Comparison of ENCODE assay signal across 16 cellular contexts in the genomic region with DNA sequence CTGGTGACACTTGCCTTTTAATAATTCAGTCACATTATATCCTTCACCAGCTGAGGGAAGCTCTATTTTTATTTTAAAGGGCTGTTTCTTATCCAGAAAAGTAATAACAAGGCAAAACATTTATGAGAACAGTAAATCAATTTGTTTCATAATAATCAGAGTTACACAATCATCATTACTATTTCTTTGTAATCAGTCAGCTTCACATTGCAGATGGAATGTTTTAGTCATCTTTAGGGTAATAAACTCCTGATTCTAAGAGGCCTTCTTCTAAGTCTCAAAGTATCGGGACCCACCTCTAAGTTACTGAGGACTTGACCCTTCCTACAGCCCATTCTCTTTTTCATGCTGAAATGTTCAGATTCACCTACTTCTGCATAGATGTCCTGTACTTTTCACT.
DNase-seq lines count a peak whose midpoint lies in the region; ATAC-seq, FAIRE-seq and TF ChIP-seq lines count a peak whose summit lies in the region.
"Had no signal": no experiment of that assay in that cellular context is flagged by ENCODE, and none has a peak within 500 bp of the region (broad histone marks: within the 10 kb centered on the region; RNA-seq: fewer than 3 reads in every experiment).

No MANE protein-coding gene starts in this region.

- H3K4me3 Mint-ChIP-seq in HFFc6 = no peak overlapping the region
- H3K4me3 Mint-ChIP-seq: activated CD8-positive, alpha-beta T cell treated with anti-CD3 and anti-CD28 coated beads, Interleukin-2, amount 10 ng/mL, durations not matched to agents 7 days and 5 days had no signal

- DNase-seq in A549 (ENCODE audit: low read depth in 1 of 2, low spot score in 1 of 2) (no peak), HFFc6 (peak; percentile 37), esophagus muscularis mucosa (ENCODE audit: extremely low spot score) (no peak), sciatic nerve (ENCODE audit: low spot score) (no peak), foreskin melanocyte (no peak), RCC 7860 (ENCODE audit: low spot score) (no peak), amniotic stem cell (lab: John Stamatoyannopoulos, UW) (no peak), G401 (ENCODE audit: low spot score) (no peak)
- DNase-seq: activated CD8-positive, alpha-beta T cell treated with anti-CD3 and anti-CD28 coated beads, Interleukin-2, amount 10 ng/mL, durations not matched to agents 7 days and 5 days; Caco-2; effector CD4-positive, alpha-beta T cell; MG63; NCI-H187 treated with DMSO at 0.1 percent for 48 hours; NCI-H526 treated with DMSO at 0.1 percent for 48 hours; stimulated activated CD4-positive, alpha-beta T cell treated with anti-CD3 and anti-CD28 coated beads, Interleukin-15, amount 100 ng/mL, for 24 hours had no signal

- peak; percentile 88 for FAIRE-seq in A549 (lab: Jason Lieb, UNC)
- FAIRE-seq in RCC 7860 (lab: Jason Lieb, UNC) = no peak

- H3K27me3 ChIP-seq in esophagus muscularis mucosa = no peaks in the 10 kb centered on the region
- H3K27me3 ChIP-seq: MG63 had no signal

- peak overlapping the region; percentile 74 for H3K27ac Mint-ChIP-seq in HFFc6
- H3K27ac Mint-ChIP-seq: activated CD8-positive, alpha-beta T cell treated with anti-CD3 and anti-CD28 coated beads, Interleukin-2, amount 10 ng/mL, durations not matched to agents 7 days and 5 days had no signal

- intact Hi-C loops in esophagus muscularis mucosa (cut with DNase I) (no loop called here), sciatic nerve (cut with DNase I) (no loop called here)

- peaks cover 17% of the 10 kb centered on the region for H3K36me3 Mint-ChIP-seq in HFFc6 (ENCODE audit: low read depth)

- in situ Hi-C loops in G401 (cut with HindIII; ENCODE audit: low sequenced_read_pairs) = no loop called here

- H3K9me3 ChIP-seq in A549 (peaks cover 15% of the 10 kb centered on the region; the same call in 2 of the 3 replicates), esophagus muscularis mucosa (peaks cover 0 to 4% (median 0%) of the 10 kb centered on the region in 4 donors)
- H3K9me3 ChIP-seq: MG63 had no signal

- no peaks in the 10 kb centered on the region for H3K27me3 Mint-ChIP-seq in HFFc6 (ENCODE audit: insufficient read depth)

- TF ChIP-seq RAD21 in A549 (conservative IDR thresholded peaks at IDR 0.05 in 1 of 2, IDR thresholded peaks at IDR 0.05 in 1 of 2) = no peak

- no peaks in the 10 kb centered on the region for H3K36me3 ChIP-seq in esophagus muscularis mucosa
- H3K36me3 ChIP-seq: MG63 had no signal

- 0 out of 6 replicates have a peak overlapping the region, but pooled peaks of 1 of the 2 experiments have one; percentile 35 for H3K27ac ChIP-seq in A549
- H3K27ac ChIP-seq in esophagus muscularis mucosa (replicated peaks in 1 of 4) = peak overlapping the region; percentile 41 to 58 (median 52)
- H3K27ac ChIP-seq: VCaP had no signal

- POLR2A ChIA-PET in A549 (lab: Yijun Ruan, JAX) = no interaction called here

- CTCF ChIA-PET in A549 (lab: Yijun Ruan, JAX) = interaction anchor here (0.7 kb wide), 1 partner anchor 17 kb away, joined by 3 read pairs; no protein-coding TSS in a partner anchor

- TF ChIP-seq CTCF in A549 (IDR thresholded peaks at IDR 0.05) = no peak
- TF ChIP-seq CTCF in HFFc6 (IDR thresholded peaks at IDR 0.05) = no peak
- no peak for TF ChIP-seq CTCF in esophagus muscularis mucosa (IDR thresholded peaks at IDR 0.05)

- TF ChIP-seq POLR2A in A549 (IDR thresholded peaks at IDR 0.05; ENCODE audit: low read length) (no peak), esophagus muscularis mucosa (IDR thresholded peaks at IDR 0.05; ENCODE audit: low read depth) (no peak)

- TF ChIP-seq EP300 in A549 (IDR thresholded peaks at IDR 0.05) (no peak), esophagus muscularis mucosa (IDR thresholded peaks at IDR 0.05) (no peak)

- peaks cover 39% of the 10 kb centered on the region for H3K4me1 Mint-ChIP-seq in HFFc6 (ENCODE audit: low read depth)

- 100% methylated on average over 1 of the region's 1 CpG for WGBS in A549 (ENCODE audit: missing lambda C conversion rate)
- WGBS in esophagus muscularis mucosa = 55% methylated on average over 1 of the region's 1 CpG

- H3K4me1 ChIP-seq in A549 (no peaks in the 10 kb centered on the region), esophagus muscularis mucosa (peaks cover 0 to 26% (median 17%) of the 10 kb centered on the region in 4 donors)
- H3K4me1 ChIP-seq: Caco-2 had no signal

- peaks cover 10% of the 10 kb centered on the region for H3K9me3 Mint-ChIP-seq in HFFc6

- H3K4me3 ChIP-seq in A549 (no peak overlapping the region), esophagus muscularis mucosa (no peak overlapping the region)
- H3K4me3 ChIP-seq: MG63 had no signal

- ATAC-seq in A549 (no peak), sciatic nerve (peak; percentile 83)
- ATAC-seq: activated CD8-positive, alpha-beta T cell treated with anti-CD3 and anti-CD28 coated beads, Interleukin-2, amount 10 ng/mL, durations not matched to agents 7 days and 5 days had no signal

- no peak overlapping the region for H3K4me2 ChIP-seq in A549

TF ChIP-seq in A549, 52 proteins besides CTCF, POLR2A, EP300 and RAD21:
- TF ChIP-seq POLR2AphosphoS2 (conservative IDR thresholded peaks at IDR 0.05; ENCODE audit: low read length) (no peak), ZFP36 (IDR thresholded peaks at IDR 0.05; ENCODE audit: borderline replicate concordance, partially characterized antibody) (no peak), FOSB (CRISPR knock-in tag; IDR thresholded peaks at IDR 0.05) (no peak), ZNF302 (CRISPR knock-in tag; IDR thresholded peaks at IDR 0.05) (no peak), RFX5 (IDR thresholded peaks at IDR 0.05) (no peak), ZC3H11A (IDR thresholded peaks at IDR 0.05) (no peak), CEBPB (IDR thresholded peaks at IDR 0.05) (no peak), ESRRA (IDR thresholded peaks at IDR 0.05; ENCODE audit: borderline replicate concordance, low read length) (no peak), HOXB5 (CRISPR knock-in tag; IDR thresholded peaks at IDR 0.05) (no peak)
- TF ChIP-seq, protein P1, sequence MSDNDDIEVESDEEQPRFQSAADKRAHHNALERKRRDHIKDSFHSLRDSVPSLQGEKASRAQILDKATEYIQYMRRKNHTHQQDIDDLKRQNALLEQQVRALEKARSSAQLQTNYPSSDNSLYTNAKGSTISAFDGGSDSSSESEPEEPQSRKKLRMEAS (IDR thresholded peaks at IDR 0.05) = no peak
- TF ChIP-seq, protein P2, sequence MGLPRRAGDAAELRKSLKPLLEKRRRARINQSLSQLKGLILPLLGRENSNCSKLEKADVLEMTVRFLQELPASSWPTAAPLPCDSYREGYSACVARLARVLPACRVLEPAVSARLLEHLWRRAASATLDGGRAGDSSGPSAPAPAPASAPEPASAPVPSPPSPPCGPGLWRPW (IDR thresholded peaks at IDR 0.05) = no peak
- TF ChIP-seq, protein P3, sequence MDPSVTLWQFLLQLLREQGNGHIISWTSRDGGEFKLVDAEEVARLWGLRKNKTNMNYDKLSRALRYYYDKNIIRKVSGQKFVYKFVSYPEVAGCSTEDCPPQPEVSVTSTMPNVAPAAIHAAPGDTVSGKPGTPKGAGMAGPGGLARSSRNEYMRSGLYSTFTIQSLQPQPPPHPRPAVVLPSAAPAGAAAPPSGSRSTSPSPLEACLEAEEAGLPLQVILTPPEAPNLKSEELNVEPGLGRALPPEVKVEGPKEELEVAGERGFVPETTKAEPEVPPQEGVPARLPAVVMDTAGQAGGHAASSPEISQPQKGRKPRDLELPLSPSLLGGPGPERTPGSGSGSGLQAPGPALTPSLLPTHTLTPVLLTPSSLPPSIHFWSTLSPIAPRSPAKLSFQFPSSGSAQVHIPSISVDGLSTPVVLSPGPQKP (IDR thresholded peaks at IDR 0.05; ENCODE audit: low read depth, low read length) = no peak
- TF ChIP-seq, protein P4, sequence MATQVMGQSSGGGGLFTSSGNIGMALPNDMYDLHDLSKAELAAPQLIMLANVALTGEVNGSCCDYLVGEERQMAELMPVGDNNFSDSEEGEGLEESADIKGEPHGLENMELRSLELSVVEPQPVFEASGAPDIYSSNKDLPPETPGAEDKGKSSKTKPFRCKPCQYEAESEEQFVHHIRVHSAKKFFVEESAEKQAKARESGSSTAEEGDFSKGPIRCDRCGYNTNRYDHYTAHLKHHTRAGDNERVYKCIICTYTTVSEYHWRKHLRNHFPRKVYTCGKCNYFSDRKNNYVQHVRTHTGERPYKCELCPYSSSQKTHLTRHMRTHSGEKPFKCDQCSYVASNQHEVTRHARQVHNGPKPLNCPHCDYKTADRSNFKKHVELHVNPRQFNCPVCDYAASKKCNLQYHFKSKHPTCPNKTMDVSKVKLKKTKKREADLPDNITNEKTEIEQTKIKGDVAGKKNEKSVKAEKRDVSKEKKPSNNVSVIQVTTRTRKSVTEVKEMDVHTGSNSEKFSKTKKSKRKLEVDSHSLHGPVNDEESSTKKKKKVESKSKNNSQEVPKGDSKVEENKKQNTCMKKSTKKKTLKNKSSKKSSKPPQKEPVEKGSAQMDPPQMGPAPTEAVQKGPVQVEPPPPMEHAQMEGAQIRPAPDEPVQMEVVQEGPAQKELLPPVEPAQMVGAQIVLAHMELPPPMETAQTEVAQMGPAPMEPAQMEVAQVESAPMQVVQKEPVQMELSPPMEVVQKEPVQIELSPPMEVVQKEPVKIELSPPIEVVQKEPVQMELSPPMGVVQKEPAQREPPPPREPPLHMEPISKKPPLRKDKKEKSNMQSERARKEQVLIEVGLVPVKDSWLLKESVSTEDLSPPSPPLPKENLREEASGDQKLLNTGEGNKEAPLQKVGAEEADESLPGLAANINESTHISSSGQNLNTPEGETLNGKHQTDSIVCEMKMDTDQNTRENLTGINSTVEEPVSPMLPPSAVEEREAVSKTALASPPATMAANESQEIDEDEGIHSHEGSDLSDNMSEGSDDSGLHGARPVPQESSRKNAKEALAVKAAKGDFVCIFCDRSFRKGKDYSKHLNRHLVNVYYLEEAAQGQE (IDR thresholded peaks at IDR 0.05) = no peak
